In genomic region chr5:127875235-127876021, GRCh38 we compare ENCODE assay signal across 8 cellular contexts.
DNase-seq lines count a peak whose midpoint lies in the region; ATAC-seq, FAIRE-seq and TF ChIP-seq lines count a peak whose summit lies in the region.

No MANE protein-coding gene starts in this region.

- peak; percentile 81 for ATAC-seq in HG03103 (IDR thresholded peaks at IDR 0.05; ENCODE audit: low read depth, unreplicated experiment)
- peak; percentile 83 to 95 (median 93) for ATAC-seq in heart left ventricle

- DNase-seq in DMS153 (lab: John Stamatoyannopoulos, UW), result peak; percentile 58
- DNase-seq in GM19239 (ENCODE audit: insufficient read length, low spot score), result peak; percentile 36
- DNase-seq in NCI-H345 treated with DMSO at 0.1 percent for 48 hours (lab: John Stamatoyannopoulos, UW; ENCODE audit: unreplicated experiment), result peak; percentile 42
- peak; percentile 23 to 26 for DNase-seq in activated T-cell treated with anti-CD3 and anti-CD28 coated beads, Interleukin-2, amount 50 U/mL, for 48 hours
- DNase-seq in heart left ventricle, result peak; percentile 40 to 80 (median 61)
- DNase-seq in epidermal melanocyte (ENCODE audit: insufficient read length, low spot score), result no peak

- peak; percentile 98 for FAIRE-seq in GM19239 (lab: Jason Lieb, UNC)

- peak in 11 of 12 donors; percentile 11 to 54 (median 31) for TF ChIP-seq CTCF in heart left ventricle (IDR thresholded peaks at IDR 0.05)

- no peak overlapping the region for H3K9ac ChIP-seq in rectal smooth muscle tissue (ENCODE audit: low read length)

- intact Hi-C loops in heart left ventricle (cut with DNase I), result loop anchor here in 8 of 10 donors (2.0 to 10.0 kb wide), 9 partner anchors 207 to 619 kb away; partner anchors contain the start of gene SLC12A2 (in 7 of the 8)

- H3K27me3 ChIP-seq in heart left ventricle (no peaks in the 10 kb centered on the region), rectal smooth muscle tissue (ENCODE audit: control insufficient read depth, insufficient read depth, low read length) (no peaks in the 10 kb centered on the region)

- H3K27ac ChIP-seq in heart left ventricle, result peak overlapping the region; percentile 18 to 86 (median 68)
- peak overlapping the region; percentile 48 for H3K27ac ChIP-seq in rectal smooth muscle tissue (ENCODE audit: low read depth, low read length)

- H3K9me3 ChIP-seq in heart left ventricle, result no peaks in the 10 kb centered on the region

- WGBS in heart left ventricle, 4 donors, result 18 to 26% (median 21%) methylated on average over 8 of the region's 8 CpGs

- peaks cover 3 to 43% (median 21%) of the 10 kb centered on the region in 12 donors for H3K4me1 ChIP-seq in heart left ventricle
- H3K4me1 ChIP-seq in rectal smooth muscle tissue (ENCODE audit: control insufficient read depth, insufficient read depth, low read length), result peaks cover 11% of the 10 kb centered on the region

- H3K36me3 ChIP-seq in heart left ventricle (no peaks in the 10 kb centered on the region), rectal smooth muscle tissue (ENCODE audit: control insufficient read depth, insufficient read depth, low read length) (no peaks in the 10 kb centered on the region)

- no peak overlapping the region for H3K4me3 ChIP-seq in heart left ventricle
- H3K4me3 ChIP-seq in rectal smooth muscle tissue (ENCODE audit: low read length), result peak overlapping the region; percentile 28

- no peak for TF ChIP-seq POLR2A in heart left ventricle (IDR thresholded peaks at IDR 0.05)
